9 cellular contexts compared by ENCODE assay signal in the genomic region with DNA sequence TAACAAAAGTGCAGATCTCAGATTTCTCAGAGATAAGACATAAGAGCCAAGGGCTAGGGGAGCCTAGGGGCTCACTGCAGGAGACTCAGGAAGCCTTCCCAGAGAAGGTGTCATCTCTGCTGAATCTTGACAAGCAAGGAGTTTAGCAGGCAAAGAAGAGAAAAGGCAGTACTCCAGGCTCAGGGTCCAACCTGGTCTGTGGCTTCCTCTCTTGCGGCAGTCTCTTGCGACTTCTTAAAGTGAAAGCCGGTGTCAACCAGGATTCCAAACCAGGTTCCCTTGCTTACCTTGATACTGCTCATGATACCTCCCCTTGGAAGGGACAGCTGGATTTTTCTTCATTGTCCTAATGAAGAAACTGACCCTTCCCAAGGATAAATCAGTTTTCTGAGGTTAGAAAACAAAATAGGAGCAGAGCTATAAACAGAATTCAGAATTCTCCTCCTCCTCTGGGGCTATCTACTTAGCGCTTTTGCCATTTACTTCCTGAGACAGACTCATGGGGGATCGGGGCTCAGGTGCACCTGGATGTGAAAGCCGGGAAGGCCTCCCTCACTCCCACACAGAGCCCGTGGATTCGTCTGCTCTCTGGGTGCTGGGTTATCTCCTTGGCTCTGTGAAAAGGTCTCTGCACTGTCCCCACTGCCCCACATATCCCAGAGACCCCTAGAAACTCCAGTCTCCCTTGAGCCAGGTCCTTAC. TPM values are rescaled to one million over a fixed set of nuclear protein-coding genes. Genes with fewer than 3 reads are reported as not detected.
DNase-seq lines count a peak whose midpoint lies in the region; ATAC-seq and TF ChIP-seq lines count a peak whose summit lies in the region.
"Had no signal": no experiment of that assay in that cellular context is flagged by ENCODE, and none has a peak within 500 bp of the region (broad histone marks: within the 10 kb centered on the region; RNA-seq: fewer than 3 reads in every experiment).

No MANE protein-coding gene starts in this region.

- no peaks in the 10 kb centered on the region for H3K4me1 ChIP-seq in right cardiac atrium (ENCODE audit: control insufficient read depth, insufficient read depth, low read length)
- peaks cover 60% of the 10 kb centered on the region for H3K4me1 ChIP-seq in muscle layer of colon (ENCODE audit: insufficient read depth, low read length)
- peaks cover 61% of the 10 kb centered on the region for H3K4me1 ChIP-seq in upper lobe of right lung

- POLR2A ChIA-PET in MCF 10A (lab: Yijun Ruan, JAX) = interaction anchor here (0.9 to 16.5 kb wide), 20 partner anchors 12 to 284 kb away, joined by 3 to 739 read pairs (median 4); partner anchors contain the start of genes GAPDH, NOP2 and TNFRSF1A

- no peaks in the 10 kb centered on the region for H3K27me3 ChIP-seq in right cardiac atrium (ENCODE audit: control insufficient read depth, insufficient read depth)
- no peaks in the 10 kb centered on the region for H3K27me3 ChIP-seq in muscle layer of colon (ENCODE audit: control insufficient read depth in 1 of 2, insufficient read depth in 2 of 2, low read length in 2 of 2)
- H3K27me3 ChIP-seq in upper lobe of right lung = no peaks in the 10 kb centered on the region
- H3K27me3 ChIP-seq: foreskin keratinocyte had no signal

- BruUV-seq in MCF 10A (replicated peaks; lab: Mats Ljungman, UMichigan) = TSS peak; percentile 12

- peak overlapping the region; percentile 97 for H3K27ac Mint-ChIP-seq in MCF 10A (ENCODE audit: low read depth, unreplicated experiment)

- no peak overlapping the region for H3K4me3 ChIP-seq in right cardiac atrium (ENCODE audit: low read length)
- no peak overlapping the region for H3K4me3 ChIP-seq in muscle layer of colon (ENCODE audit: low read depth in 1 of 2, low read length in 2 of 2)
- peak overlapping the region; percentile 31 for H3K4me3 ChIP-seq in upper lobe of right lung

- peak; percentile 47 for DNase-seq in cardiac septum (ENCODE audit: low spot score)
- no peak for DNase-seq in right cardiac atrium
- DNase-seq in MCF 10A (ENCODE audit: unreplicated experiment) = no peak
- DNase-seq in upper lobe of right lung = no peak
- DNase-seq in NK-92 (lab: John Stamatoyannopoulos, UW; ENCODE audit: unreplicated experiment) = no peak
- DNase-seq in OCI-M2 (lab: John Stamatoyannopoulos, UW; ENCODE audit: unreplicated experiment) = no peak
- DNase-seq in effector CD4-positive, alpha-beta T cell = no peak

- no peaks in the 10 kb centered on the region for H3K9me3 ChIP-seq in right cardiac atrium (ENCODE audit: control insufficient read depth, low read length)
- H3K9me3 ChIP-seq in muscle layer of colon (ENCODE audit: low read length) = no peaks in the 10 kb centered on the region
- no peaks in the 10 kb centered on the region for H3K9me3 ChIP-seq in upper lobe of right lung

- CTCF ChIA-PET in MCF 10A (lab: Yijun Ruan, JAX) = interaction anchor here (0.6 to 1.3 kb wide), 6 partner anchors 15 to 91 kb away, joined by 3 to 6 read pairs (median 4); no protein-coding TSS in a partner anchor

- H3K4me3 Mint-ChIP-seq in MCF 10A (ENCODE audit: unreplicated experiment) = peak overlapping the region; percentile 89

- H3K27ac ChIP-seq in right cardiac atrium (ENCODE audit: low read length) = no peak overlapping the region
- H3K27ac ChIP-seq in muscle layer of colon (ENCODE audit: low read depth, low read length) = peak overlapping the region; percentile 67
- H3K27ac ChIP-seq in upper lobe of right lung = peak overlapping the region; percentile 91
- H3K27ac ChIP-seq: foreskin keratinocyte had no signal

- no peak for ATAC-seq in right cardiac atrium
- no peak for ATAC-seq in upper lobe of right lung

- no peak overlapping the region for H3K9ac ChIP-seq in muscle layer of colon (ENCODE audit: low read length)

- no peaks in the 10 kb centered on the region for H3K27me3 Mint-ChIP-seq in MCF 10A (ENCODE audit: insufficient read depth, unreplicated experiment)

- H3K36me3 ChIP-seq in muscle layer of colon (ENCODE audit: insufficient read depth, low read length) = no peaks in the 10 kb centered on the region
- H3K36me3 ChIP-seq in upper lobe of right lung = no peaks in the 10 kb centered on the region

- TF ChIP-seq CTCF in MCF 10A (IDR thresholded peaks at IDR 0.05; ENCODE audit: unreplicated experiment) (no peak), upper lobe of right lung (IDR thresholded peaks at IDR 0.05) (no peak)

- peaks cover 19% of the 10 kb centered on the region for H3K36me3 Mint-ChIP-seq in MCF 10A (ENCODE audit: insufficient read depth, unreplicated experiment)

- H3K4me1 Mint-ChIP-seq in MCF 10A (ENCODE audit: insufficient read depth, unreplicated experiment) = peaks cover 55% of the 10 kb centered on the region

- intact Hi-C loops in cardiac septum (cut with DNase I) (no loop called here), right cardiac atrium (cut with DNase I) (no loop called here), MCF 10A (cut with micrococcal nuclease) (loop anchor here (2.0 kb wide), 1 partner anchor 54 kb away; no protein-coding TSS in a partner anchor), upper lobe of right lung (cut with DNase I) (loop anchor here (5.0 kb wide), 1 partner anchor 35 kb away; the partner anchor contains the start of gene TNFRSF1A)

- WGBS in right cardiac atrium = 79% methylated on average over 8 of the region's 8 CpGs

- H3K9me3 Mint-ChIP-seq in MCF 10A (ENCODE audit: unreplicated experiment) = no peaks in the 10 kb centered on the region

RNA-seq across cellular contexts. Expression of gene SCNN1A, which starts 1.8 kb away (rescaled TPM):
- total RNA-seq in cardiac septum (0.46 TPM), right cardiac atrium (under 1 TPM; 0.08 to 0.80 (median 0.50) TPM), MCF 10A (2022) (136 and 139 TPM in 2 replicates), upper lobe of right lung (199 TPM)
- polyA plus RNA-seq in right cardiac atrium = 0.23 TPM

RNA-seq across cellular contexts. Expression of gene LTBR, which starts 6.8 kb away (rescaled TPM):
- total RNA-seq in cardiac septum (29.4 TPM), right cardiac atrium (10 to 100 TPM; 37.6 to 54.2 (median 40.3) TPM), MCF 10A (2022) (158 and 169 TPM in 2 replicates), upper lobe of right lung (156 TPM)
- polyA plus RNA-seq in right cardiac atrium = 30.8 TPM

RNA-seq across cellular contexts. Expression of gene TNFRSF1A, which starts 35.2 kb away (rescaled TPM):
- total RNA-seq in cardiac septum (60.0 TPM), right cardiac atrium (100 to 1,000 TPM in 1 of 4 donors, 10 to 100 TPM in 3; 65.6 to 103 (median 75.9) TPM), MCF 10A (2022) (103 and 110 TPM in 2 replicates), upper lobe of right lung (185 TPM)
- 41.3 TPM for polyA plus RNA-seq in right cardiac atrium

Comparison
In these comparisons a context has a peak if more than half of its experiments do, and no peak if none do; other contexts are left out.
1. RNA of gene SCNN1A, which starts 1.8 kb away (total RNA-seq): 199 TPM in upper lobe of right lung (single experiment) and 136 to 139 TPM in MCF 10A; 0.08 to 0.80 TPM in right cardiac atrium and 0.46 TPM in cardiac septum (single experiment); every median in the first group is over 10 times any median in the second.
2. intact Hi-C loops: an anchor here in MCF 10A (2.0 kb wide) and upper lobe of right lung (5.0 kb wide); none called in cardiac septum and right cardiac atrium.